In the genomic region with DNA sequence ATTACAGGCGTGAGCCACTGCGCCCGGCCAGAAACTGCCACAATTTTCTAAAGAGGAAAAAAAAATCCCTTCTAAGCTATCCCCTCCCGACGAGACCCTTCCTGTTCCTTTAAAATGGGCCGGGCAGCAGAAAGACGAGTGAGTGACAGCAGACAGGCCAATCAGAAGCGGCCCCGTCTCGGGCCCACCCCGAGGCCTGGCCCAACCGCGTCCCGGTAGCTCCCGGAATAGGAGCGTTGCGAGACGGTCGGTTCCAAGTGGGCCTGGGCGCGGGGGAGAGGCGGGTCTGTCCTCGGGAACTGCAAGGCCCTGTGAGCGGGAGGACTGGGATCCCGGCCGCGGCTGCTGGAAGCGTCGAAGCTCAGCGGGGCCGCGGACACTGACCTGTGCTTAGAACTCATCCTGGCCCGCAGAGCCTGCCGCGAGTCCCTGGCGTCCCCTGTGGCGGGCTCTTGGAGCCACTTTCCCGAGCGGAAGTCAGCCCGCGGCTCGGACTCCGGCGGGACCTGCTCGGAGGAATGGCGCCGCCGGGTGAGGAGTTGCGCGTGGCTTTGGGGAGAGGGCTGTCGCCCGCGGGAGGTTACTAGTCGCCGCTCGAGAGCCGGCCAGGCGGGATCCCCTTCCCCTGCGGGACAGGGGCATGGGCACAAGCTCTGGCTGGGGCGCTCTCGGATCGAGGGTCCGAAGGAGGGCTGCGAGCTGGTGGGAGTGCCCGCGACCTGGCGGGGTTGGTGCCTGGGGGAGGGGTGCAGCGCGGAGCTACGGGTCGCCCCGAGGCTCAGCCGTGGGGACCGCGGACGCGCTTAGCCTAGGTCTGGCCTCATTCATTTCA, we compare ENCODE assay signal across 1 cellular context.
TF ChIP-seq lines count a peak whose summit lies in the region.

TSS of gene MROH8 (minus strand) at position 710 of the 832 bp plus-strand sequence.
TSS of gene RPN2 (plus strand) at position 492 of the 832 bp plus-strand sequence. CDS start at position 519, 27 bp downstream.

TF ChIP-seq in HCT116, 20 proteins besides CTCF, POLR2A, EP300 and RAD21 (continued from another document):
- TF ChIP-seq, protein P1, sequence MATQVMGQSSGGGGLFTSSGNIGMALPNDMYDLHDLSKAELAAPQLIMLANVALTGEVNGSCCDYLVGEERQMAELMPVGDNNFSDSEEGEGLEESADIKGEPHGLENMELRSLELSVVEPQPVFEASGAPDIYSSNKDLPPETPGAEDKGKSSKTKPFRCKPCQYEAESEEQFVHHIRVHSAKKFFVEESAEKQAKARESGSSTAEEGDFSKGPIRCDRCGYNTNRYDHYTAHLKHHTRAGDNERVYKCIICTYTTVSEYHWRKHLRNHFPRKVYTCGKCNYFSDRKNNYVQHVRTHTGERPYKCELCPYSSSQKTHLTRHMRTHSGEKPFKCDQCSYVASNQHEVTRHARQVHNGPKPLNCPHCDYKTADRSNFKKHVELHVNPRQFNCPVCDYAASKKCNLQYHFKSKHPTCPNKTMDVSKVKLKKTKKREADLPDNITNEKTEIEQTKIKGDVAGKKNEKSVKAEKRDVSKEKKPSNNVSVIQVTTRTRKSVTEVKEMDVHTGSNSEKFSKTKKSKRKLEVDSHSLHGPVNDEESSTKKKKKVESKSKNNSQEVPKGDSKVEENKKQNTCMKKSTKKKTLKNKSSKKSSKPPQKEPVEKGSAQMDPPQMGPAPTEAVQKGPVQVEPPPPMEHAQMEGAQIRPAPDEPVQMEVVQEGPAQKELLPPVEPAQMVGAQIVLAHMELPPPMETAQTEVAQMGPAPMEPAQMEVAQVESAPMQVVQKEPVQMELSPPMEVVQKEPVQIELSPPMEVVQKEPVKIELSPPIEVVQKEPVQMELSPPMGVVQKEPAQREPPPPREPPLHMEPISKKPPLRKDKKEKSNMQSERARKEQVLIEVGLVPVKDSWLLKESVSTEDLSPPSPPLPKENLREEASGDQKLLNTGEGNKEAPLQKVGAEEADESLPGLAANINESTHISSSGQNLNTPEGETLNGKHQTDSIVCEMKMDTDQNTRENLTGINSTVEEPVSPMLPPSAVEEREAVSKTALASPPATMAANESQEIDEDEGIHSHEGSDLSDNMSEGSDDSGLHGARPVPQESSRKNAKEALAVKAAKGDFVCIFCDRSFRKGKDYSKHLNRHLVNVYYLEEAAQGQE (IDR thresholded peaks at IDR 0.05; ENCODE audit: low read depth): no peak
- TF ChIP-seq, protein P2, sequence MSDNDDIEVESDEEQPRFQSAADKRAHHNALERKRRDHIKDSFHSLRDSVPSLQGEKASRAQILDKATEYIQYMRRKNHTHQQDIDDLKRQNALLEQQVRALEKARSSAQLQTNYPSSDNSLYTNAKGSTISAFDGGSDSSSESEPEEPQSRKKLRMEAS (IDR thresholded peaks at IDR 0.05): peak; percentile 76
